16 cellular contexts compared by ENCODE assay signal in genomic region chr9:4145482-4145881, GRCh38.
A peak's percentile ranks its signal among the peaks of the same experiment; 100 is the strongest.
DNase-seq lines count a peak whose midpoint lies in the region; ATAC-seq, FAIRE-seq and TF ChIP-seq lines count a peak whose summit lies in the region.
"Had no signal": no experiment of that assay in that cellular context is flagged by ENCODE, and none has a peak within 500 bp of the region (broad histone marks: within the 10 kb centered on the region; RNA-seq: fewer than 3 reads in every experiment).

No MANE protein-coding gene starts in this region.

- POLR2A ChIA-PET in HEK293 (lab: Yijun Ruan, JAX) (no interaction called here), H1 (lab: Charles Lee; ENCODE audit: partially characterized antibody) (no interaction called here)

- H4K91ac ChIP-seq in H1 (replicated peaks; ENCODE audit: insufficient read length, low read length), result peak overlapping the region; percentile 17

- CTCF ChIA-PET in HEK293 (lab: Yijun Ruan, JAX) (no interaction called here), H1 (lab: Charles Lee; ENCODE audit: partially characterized antibody) (no interaction called here)

- H2BK15ac ChIP-seq in H1 (ENCODE audit: low read length), result no peak overlapping the region

- no peak overlapping the region for H2BK20ac ChIP-seq in H1 (ENCODE audit: low read length)

- 75% methylated on average over 4 of the region's 4 CpGs; no CpG with 5 or more reads in 1 of the 2 experiments for WGBS in H1 (ENCODE audit: extremely low coverage in 1 of 2, insufficient coverage in 1 of 2, insufficient read length in 1 of 2, insufficient replicate concordance in 2 of 2, low coverage in 1 of 2, low lambda C conversion rate in 2 of 2, missing lambda C conversion rate in 1 of 2), 2 experiments
- WGBS in right lobe of liver (ENCODE audit: insufficient coverage, low coverage, low lambda C conversion rate, missing lambda C conversion rate), result 16% methylated on average over 4 of the region's 4 CpGs

- no peaks in the 10 kb centered on the region for H4K20me1 ChIP-seq in H1 (replicated peaks in 1 of 2; ENCODE audit: control insufficient read depth in 1 of 2, insufficient read depth in 2 of 2, low read length in 2 of 2)

- no peak overlapping the region for H3K56ac ChIP-seq in H1 (replicated peaks; ENCODE audit: insufficient read length, low read depth, low read length)

- TF ChIP-seq CTCF in HEK293 (tag by site-specific recombination; IDR thresholded peaks at IDR 0.05), result no peak
- no peak for TF ChIP-seq CTCF in H1 (IDR thresholded peaks at IDR 0.05; ENCODE audit: control extremely low read depth in 1 of 3, insufficient read depth in 1 of 3, low read depth in 1 of 3, low read length in 3 of 3)
- TF ChIP-seq CTCF in right lobe of liver (IDR thresholded peaks at IDR 0.05), result no peak

- H4K5ac ChIP-seq in H1 (ENCODE audit: insufficient read length, low read depth, low read length), result no peak overlapping the region

- no peak overlapping the region for H2BK5ac ChIP-seq in H1 (ENCODE audit: low read depth, low read length)

- H2BK12ac ChIP-seq in H1 (ENCODE audit: low read depth, low read length), result no peak overlapping the region; the same call in 1 of the 2 replicates

- no peak overlapping the region for H3K23ac ChIP-seq in H1 (ENCODE audit: insufficient read length)

- no peaks in the 10 kb centered on the region for H3K79me2 ChIP-seq in H1 (ENCODE audit: control insufficient read depth in 1 of 2, insufficient read depth in 2 of 2, low read length in 2 of 2)

- H3K79me1 ChIP-seq in H1 (ENCODE audit: low read depth, low read length), result no peaks in the 10 kb centered on the region

- no peak for TF ChIP-seq RAD21 in H1 (IDR thresholded peaks at IDR 0.05 in 1 of 2, conservative IDR thresholded peaks at IDR 0.05 in 1 of 2; ENCODE audit: low read depth in 2 of 2, low read length in 2 of 2)

- H3K27ac ChIP-seq in HEK293 (ENCODE audit: extremely low read depth, low read depth, low read length), result no peak overlapping the region
- H3K27ac ChIP-seq in H1 (ENCODE audit: low read depth, low read length), result no peak overlapping the region
- H3K27ac ChIP-seq in right lobe of liver, result peak overlapping the region; percentile 52 to 68 (median 56)
- H3K27ac ChIP-seq in skeletal muscle tissue (ENCODE audit: low read depth, low read length), result peak overlapping the region; percentile 50
- H3K27ac ChIP-seq: C4-2B had no signal

- TF ChIP-seq EP300 in H1 (IDR thresholded peaks at IDR 0.05; ENCODE audit: borderline replicate concordance in 1 of 2, low read depth in 2 of 2, low read length in 2 of 2), result no peak

- H2AFZ ChIP-seq in H1 (ENCODE audit: low read length), result no peak overlapping the region

- H3K9ac ChIP-seq in H1 (replicated peaks in 1 of 4; ENCODE audit: extremely low read depth in 1 of 4, low read depth in 3 of 4, low read length in 3 of 4) (no peak overlapping the region), skeletal muscle tissue (ENCODE audit: low read depth in 1 of 3, low read length in 3 of 3) (no peak overlapping the region)

- no peak overlapping the region for H3K4ac ChIP-seq in H1 (replicated peaks; ENCODE audit: insufficient read length, low read depth, low read length)

- H3K36me3 ChIP-seq in HEK293 (ENCODE audit: control insufficient read depth in 2 of 2, insufficient read depth in 1 of 2, low read length in 2 of 2), result no peaks in the 10 kb centered on the region
- H3K36me3 ChIP-seq in H1 (ENCODE audit: control insufficient read depth in 2 of 4, insufficient read depth in 4 of 4, low read length in 3 of 4), result no peaks in the 10 kb centered on the region
- H3K36me3 ChIP-seq in right lobe of liver, result no peaks in the 10 kb centered on the region
- H3K36me3 ChIP-seq in skeletal muscle tissue (ENCODE audit: control insufficient read depth in 3 of 3, insufficient read depth in 3 of 3, low read length in 3 of 3), result no peaks in the 10 kb centered on the region
- H3K36me3 ChIP-seq: MG63 had no signal

- TF ChIP-seq POLR2A in H1 (IDR thresholded peaks at IDR 0.05; ENCODE audit: control extremely low read depth in 1 of 2, low read depth in 2 of 2, low read length in 2 of 2) (no peak), right lobe of liver (IDR thresholded peaks at IDR 0.05) (no peak)

- H3K14ac ChIP-seq in H1 (ENCODE audit: insufficient read length), result no peak overlapping the region

- no peak overlapping the region for H2BK120ac ChIP-seq in H1 (replicated peaks; ENCODE audit: low read depth, low read length)

- no peaks in the 10 kb centered on the region for H3K9me3 ChIP-seq in HEK293 (ENCODE audit: control insufficient read depth, insufficient read depth, low read depth, low read length)
- H3K9me3 ChIP-seq in H1 (ENCODE audit: insufficient read depth in 2 of 2, low read depth in 1 of 2, low read length in 1 of 2), result no peaks in the 10 kb centered on the region
- no peaks in the 10 kb centered on the region for H3K9me3 ChIP-seq in right lobe of liver
- no peaks in the 10 kb centered on the region for H3K9me3 ChIP-seq in skeletal muscle tissue (ENCODE audit: control insufficient read depth in 3 of 3, low read length in 3 of 3)
- H3K9me3 ChIP-seq: MG63, testis had no signal

- no peaks in the 10 kb centered on the region for H3K23me2 ChIP-seq in H1 (ENCODE audit: low read depth, low read length)

- no peak overlapping the region for H3K4me2 ChIP-seq in H1 (ENCODE audit: insufficient read depth in 1 of 2, low read depth in 2 of 2, low read length in 2 of 2)

- H3K18ac ChIP-seq in H1 (ENCODE audit: extremely low read depth, low read length), result no peak overlapping the region

- H3K4me1 ChIP-seq in HEK293 (ENCODE audit: control insufficient read depth, insufficient read depth, low read length) (no peaks in the 10 kb centered on the region), H1 (replicated peaks in 1 of 4; ENCODE audit: control insufficient read depth in 3 of 4, insufficient read depth in 4 of 4, low read length in 3 of 4) (peaks cover 0 to 9% (median 3%) of the 10 kb centered on the region in 4 experiments; a peak in 2 of 7 replicates), right lobe of liver (peaks cover 0 to 31% (median 8%) of the 10 kb centered on the region in 4 donors), skeletal muscle tissue (ENCODE audit: control insufficient read depth in 3 of 3, insufficient read depth in 3 of 3, low read length in 3 of 3) (peaks cover 2 to 5% (median 5%) of the 10 kb centered on the region in 3 donors)

- DNase-seq in H1 (ENCODE audit: low read depth in 1 of 2, low spot score in 2 of 2) (no peak), right lobe of liver (no peak), NCI-H774 (lab: John Stamatoyannopoulos, UW) (no peak), NCI-H2029 (lab: John Stamatoyannopoulos, UW) (no peak), foreskin melanocyte (no peak)
- DNase-seq: activated CD4-positive, alpha-beta memory T cell treated with anti-CD3 and anti-CD28 coated beads for 36 hours; DND-41; NCI-H2081; NCI-H526; testis had no signal

- H3K4me3 ChIP-seq in HEK293 (ENCODE audit: low read depth, low read length) (no peak overlapping the region), H1 (ENCODE audit: extremely low read depth in 1 of 4, insufficient read depth in 2 of 4, low read depth in 3 of 4, low read length in 4 of 4) (no peak overlapping the region), right lobe of liver (peak overlapping the region in 1 of 3 donors; percentile 22), skeletal muscle tissue (ENCODE audit: low read length in 3 of 3) (peak overlapping the region in 1 of 3 donors; percentile 68)
- H3K4me3 ChIP-seq: testis had no signal

- FAIRE-seq in H1 (lab: Jason Lieb, UNC), result peak; percentile 65
- FAIRE-seq: endothelial cell of umbilical vein had no signal

- ATAC-seq in right lobe of liver, result peak; percentile 23 to 39 (median 36)
- no peak for ATAC-seq in HG02623 (IDR thresholded peaks at IDR 0.05; ENCODE audit: unreplicated experiment)

- H3K27me3 ChIP-seq in H1 (replicated peaks in 1 of 4; ENCODE audit: control insufficient read depth in 3 of 4, extremely low read depth in 1 of 4, insufficient read depth in 3 of 4, low read length in 3 of 4) (no peaks in the 10 kb centered on the region), right lobe of liver (no peaks in the 10 kb centered on the region), skeletal muscle tissue (ENCODE audit: control insufficient read depth in 3 of 3, insufficient read depth in 3 of 3, low read length in 3 of 3) (no peaks in the 10 kb centered on the region)
- H3K27me3 ChIP-seq: MG63, testis had no signal

- intact Hi-C loops in right lobe of liver (cut with DNase I), result no loop called here

- H4K8ac ChIP-seq in H1 (ENCODE audit: extremely low read depth, insufficient read depth, low read length), result no peak overlapping the region

- no peak overlapping the region for H2AK5ac ChIP-seq in H1 (ENCODE audit: low read depth, low read length)

TF ChIP-seq in HEK293, 187 proteins besides CTCF, POLR2A, EP300 and RAD21 (continues in another document):
- TF ChIP-seq PRDM1 (tag by site-specific recombination; IDR thresholded peaks at IDR 0.05) (peak; percentile 69), HOXC10 (CRISPR knock-in tag; IDR thresholded peaks at IDR 0.05) (no peak), KLF9 (tag by site-specific recombination; IDR thresholded peaks at IDR 0.05; ENCODE audit: low read depth) (no peak), ZNF843 (tag by site-specific recombination; IDR thresholded peaks at IDR 0.05) (no peak), ZSCAN23 (tag by site-specific recombination; IDR thresholded peaks at IDR 0.05) (no peak)

TF ChIP-seq in H1, 55 proteins besides CTCF, POLR2A, EP300 and RAD21 (continues in another document):
- no peak for TF ChIP-seq TAF7 (optimal IDR thresholded peaks at IDR 0.05; ENCODE audit: borderline replicate concordance, low read depth, low read length)
- no peak for TF ChIP-seq CTBP2 (IDR thresholded peaks at IDR 0.05; ENCODE audit: borderline replicate concordance, insufficient read depth, insufficient read length, low read length)
- no peak for TF ChIP-seq RNF2 (IDR thresholded peaks at IDR 0.05; ENCODE audit: borderline replicate concordance, low read depth, low read length, missing control alignments, poor library complexity, severe bottlenecking)
- no peak for TF ChIP-seq KDM1A (IDR thresholded peaks at IDR 0.05; ENCODE audit: borderline replicate concordance, low read length)
- TF ChIP-seq HDAC2 (IDR thresholded peaks at IDR 0.05; ENCODE audit: borderline replicate concordance in 1 of 2, low read depth in 2 of 2, low read length in 2 of 2), result no peak

Comparison
In these comparisons a context has a peak if more than half of its experiments do, and no peak if none do; other contexts are left out.
1. H3K27ac ChIP-seq: peak in right lobe of liver (3 of 3) and skeletal muscle tissue (single experiment); none in HEK293 (single experiment) and H1 (single experiment).